In the genomic region with DNA sequence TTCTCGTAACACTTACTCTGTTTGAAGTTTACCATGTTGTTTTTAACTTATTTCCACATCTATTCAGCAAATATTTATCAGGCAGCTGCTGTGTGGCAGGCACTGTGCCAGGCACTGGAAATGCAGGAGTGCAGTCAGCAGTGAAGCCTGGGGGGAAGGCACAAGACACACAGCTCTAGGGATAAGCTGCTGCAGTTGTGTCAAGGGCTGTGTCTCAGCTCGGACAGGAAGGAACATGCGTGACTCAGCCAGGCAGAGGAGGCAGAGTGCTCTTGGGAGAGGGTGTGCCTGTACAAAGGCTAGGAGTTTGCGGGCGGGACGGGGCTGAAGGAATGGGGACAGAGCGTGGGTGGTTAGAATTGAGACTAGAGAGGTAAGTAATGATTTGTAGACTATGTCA, we compare ENCODE assay signal across 9 cellular contexts. TPM values are rescaled to one million over a fixed set of nuclear protein-coding genes. Genes with fewer than 3 reads are reported as not detected.
A peak's percentile ranks its signal among the peaks of the same experiment; 100 is the strongest.
DNase-seq lines count a peak whose midpoint lies in the region; ATAC-seq, FAIRE-seq and TF ChIP-seq lines count a peak whose summit lies in the region.
"Had no signal": no experiment of that assay in that cellular context is flagged by ENCODE, and none has a peak within 500 bp of the region (broad histone marks: within the 10 kb centered on the region; RNA-seq: fewer than 3 reads in every experiment).

No MANE protein-coding gene starts in this region.

- peaks cover 55% of the 10 kb centered on the region for H3K36me3 Mint-ChIP-seq in brain

- no peaks in the 10 kb centered on the region for H3K9me3 Mint-ChIP-seq in brain

- WGBS in thyroid gland, 2 donors = 45 to 52% methylated on average over 7 of the region's 7 CpGs

- peak; percentile 4 for DNase-seq in NCI-H1694 (lab: John Stamatoyannopoulos, UW)
- DNase-seq in NCI-H1694 treated with DMSO at 0.1 percent for 48 hours (lab: John Stamatoyannopoulos, UW) = no peak
- DNase-seq in kidney glomerular epithelial cell (lab: John Stamatoyannopoulos, UW) = peak; percentile 63
- peak; percentile 65 to 75 for DNase-seq in thyroid gland
- no peak for DNase-seq in frontal cortex (ENCODE audit: low spot score in 2 of 2)

- H3K4me3 Mint-ChIP-seq in brain = no peak overlapping the region

- intact Hi-C loops in thyroid gland (cut with DNase I) = loop anchor here (10.0 kb wide), 1 partner anchor 424 kb away; no protein-coding TSS in a partner anchor

- no peak for ATAC-seq in HG03442 (IDR thresholded peaks at IDR 0.05; ENCODE audit: unreplicated experiment)
- no peak for ATAC-seq in GM19463 (IDR thresholded peaks at IDR 0.05; ENCODE audit: unreplicated experiment)

- no peaks in the 10 kb centered on the region for H3K9me3 ChIP-seq in thyroid gland

- H3K27me3 ChIP-seq in thyroid gland = no peaks in the 10 kb centered on the region

- H3K4me1 ChIP-seq in thyroid gland = peaks cover 9 to 25% of the 10 kb centered on the region in 2 donors

- TF ChIP-seq CTCF in brain (conservative IDR thresholded peaks at IDR 0.05) (no peak), thyroid gland (IDR thresholded peaks at IDR 0.05) (no peak)

- H3K27ac ChIP-seq in thyroid gland = peak overlapping the region in 1 of 3 donors; percentile 17

- peaks cover 7 to 22% of the 10 kb centered on the region in 2 donors for H3K36me3 ChIP-seq in thyroid gland

- H3K27ac Mint-ChIP-seq in brain = peak overlapping the region in 4 of 5 experiments; percentile 3 to 78 (median 63)

- FAIRE-seq in frontal cortex (lab: Jason Lieb, UNC) = no peak
- FAIRE-seq: A204.1 had no signal

- H3K27me3 Mint-ChIP-seq in brain = no peaks in the 10 kb centered on the region

- TF ChIP-seq POLR2A in thyroid gland (IDR thresholded peaks at IDR 0.05) = no peak

- H3K4me3 ChIP-seq in thyroid gland (replicated peaks in 1 of 3) = no peak overlapping the region

- H3K4me1 Mint-ChIP-seq in brain = peaks cover 39% of the 10 kb centered on the region

RNA-seq across cellular contexts. Expression of gene LYSMD4, which starts 24.7 kb away (rescaled TPM):
- 4.5 TPM for polyA plus RNA-seq in brain (ENCODE audit: insufficient read depth, low read depth, low replicate concordance)
- total RNA-seq in thyroid gland (1 to 10 TPM; 5.0 to 9.4 (median 7.0) TPM), frontal cortex (15.5 TPM)

Comparison
In these comparisons a context has a peak if more than half of its experiments do, and no peak if none do; other contexts are left out.
1. DNase-seq: peak in NCI-H1694 (single experiment), kidney glomerular epithelial cell (single experiment) and thyroid gland (2 of 2); none in NCI-H1694 treated with DMSO at 0.1 percent for 48 hours (single experiment) and frontal cortex (0 of 2).